Comparison of ENCODE assay signal across 8 cellular contexts in genomic region chr6:68778356-68779020, GRCh38.
A peak's percentile ranks its signal among the peaks of the same experiment; 100 is the strongest.
DNase-seq lines count a peak whose midpoint lies in the region; ATAC-seq, FAIRE-seq and TF ChIP-seq lines count a peak whose summit lies in the region.

No MANE protein-coding gene starts in this region.

- no peak overlapping the region for H2AFZ ChIP-seq in keratinocyte (ENCODE audit: control insufficient read depth, low read length)

- 38 to 39% methylated on average over 5 of the region's 5 CpGs for WGBS in body of pancreas, 2 donors

- no peak overlapping the region for H3K27ac ChIP-seq in body of pancreas
- H3K27ac ChIP-seq in keratinocyte (ENCODE audit: control insufficient read depth, insufficient read depth, low read length): no peak overlapping the region

- H3K9me3 ChIP-seq in body of pancreas: no peaks in the 10 kb centered on the region
- peaks cover 2% of the 10 kb centered on the region for H3K9me3 ChIP-seq in keratinocyte (ENCODE audit: control insufficient read depth, low read depth, low read length)

- no peak overlapping the region for H3K4me3 ChIP-seq in BJ (ENCODE audit: low read depth, low read length)
- H3K4me3 ChIP-seq in body of pancreas: no peak overlapping the region
- no peak overlapping the region for H3K4me3 ChIP-seq in keratinocyte (ENCODE audit: control insufficient read depth in 2 of 3, extremely low read depth in 1 of 3, insufficient read depth in 2 of 3, low read depth in 1 of 3, low read length in 3 of 3)

- no peak overlapping the region for H3K4me2 ChIP-seq in keratinocyte (ENCODE audit: control insufficient read depth, extremely low read depth, insufficient read depth, low read depth, low read length)

- H3K79me2 ChIP-seq in keratinocyte (ENCODE audit: control insufficient read depth, insufficient read depth, low read length): no peaks in the 10 kb centered on the region

- TF ChIP-seq POLR2A in H54 (IDR thresholded peaks at IDR 0.05; ENCODE audit: low read depth, low read length): no peak
- TF ChIP-seq POLR2A in body of pancreas (IDR thresholded peaks at IDR 0.05): no peak

- TF ChIP-seq CTCF in BJ (IDR thresholded peaks at IDR 0.05; ENCODE audit: insufficient read depth, low read depth, low read length): peak; percentile 25; the same call in 1 of the 2 replicates
- peak in 5 of 7 experiments; percentile 28 to 39 (median 33) for TF ChIP-seq CTCF in body of pancreas (IDR thresholded peaks at IDR 0.05)
- TF ChIP-seq CTCF in keratinocyte (optimal IDR thresholded peaks at IDR 0.05 in 1 of 3, IDR thresholded peaks at IDR 0.05 in 1 of 3, conservative IDR thresholded peaks at IDR 0.05 in 1 of 3; ENCODE audit: extremely low read depth in 1 of 3, insufficient read depth in 2 of 3, low read length in 3 of 3): peak in 2 of 3 experiments; percentile 10 to 27

- H4K20me1 ChIP-seq in keratinocyte (ENCODE audit: control insufficient read depth, extremely low read depth, insufficient read depth, low read length): no peaks in the 10 kb centered on the region

- CTCF ChIA-PET in BJ (lab: Yijun Ruan, JAX): no interaction called here

- intact Hi-C loops in body of pancreas (cut with DNase I): no loop called here
- intact Hi-C loops in posterior vena cava (cut with DNase I): loop anchor here in 1 of 2 donors (5.0 kb wide), 1 partner anchor 141 kb away; the partner anchor contains the start of gene ADGRB3

- H3K27me3 ChIP-seq in BJ (ENCODE audit: control insufficient read depth, insufficient read depth, low read length) (no peaks in the 10 kb centered on the region), body of pancreas (no peaks in the 10 kb centered on the region), keratinocyte (ENCODE audit: control insufficient read depth, extremely low read depth, insufficient read depth, low read length) (no peaks in the 10 kb centered on the region)

- FAIRE-seq in H54 (lab: Jason Lieb, UNC): peak; percentile 50
- no peak for FAIRE-seq in keratinocyte (lab: Jason Lieb, UNC)

- dilution Hi-C loops in keratinocyte (cut with MboI; ENCODE audit: extremely low pct_ligation_motif_present, low sequenced_read_pairs): no loop called here

- H3K36me3 ChIP-seq in BJ (ENCODE audit: control insufficient read depth, insufficient read depth, low read length) (no peaks in the 10 kb centered on the region), body of pancreas (replicated peaks in 1 of 2; ENCODE audit: insufficient read depth in 1 of 2, low read depth in 2 of 2) (no peaks in the 10 kb centered on the region), keratinocyte (ENCODE audit: control insufficient read depth in 2 of 2, extremely low read depth in 1 of 2, insufficient read depth in 2 of 2, low read length in 2 of 2) (no peaks in the 10 kb centered on the region)

- ATAC-seq in body of pancreas: no peak
- no peak for ATAC-seq in GM21381 (IDR thresholded peaks at IDR 0.05; ENCODE audit: unreplicated experiment)

- H3K9me1 ChIP-seq in keratinocyte (ENCODE audit: control insufficient read depth, extremely low read depth, insufficient read depth, low read length): no peaks in the 10 kb centered on the region

- POLR2A ChIA-PET in BJ (lab: Charles Lee): no interaction called here

- no peak for DNase-seq in BJ (ENCODE audit: low read depth)
- DNase-seq in H54 (ENCODE audit: insufficient read length, low spot score): peak; percentile 4
- DNase-seq in NCI-H460 (ENCODE audit: extremely low read depth, low read depth): peak; percentile 56
- DNase-seq in body of pancreas: peak in 1 of 4 donors; percentile 2
- no peak for DNase-seq in keratinocyte (ENCODE audit: low read depth, low spot score)
- no peak for DNase-seq in posterior vena cava (ENCODE audit: low spot score)
- no peak for DNase-seq in T-helper 1 cell

- no peak overlapping the region for H3K9ac ChIP-seq in keratinocyte (ENCODE audit: control insufficient read depth, extremely low read depth, insufficient read depth, low read length)

- H3K4me1 ChIP-seq in body of pancreas (no peaks in the 10 kb centered on the region), keratinocyte (ENCODE audit: control insufficient read depth, extremely low read depth, insufficient read depth, low read length) (no peaks in the 10 kb centered on the region)

Comparison
In these comparisons a context has a peak if more than half of its experiments do, and no peak if none do; other contexts are left out.
1. DNase-seq: peak in H54 (single experiment) and NCI-H460 (single experiment); none in BJ (single experiment), keratinocyte (single experiment), posterior vena cava (single experiment) and T-helper 1 cell (0 of 5).
2. Peak in every context shown above with its lines, with median percentiles within 50 percentile points of each other: CTCF ChIP-seq.